ENCODE assay signal across 18 cellular contexts in genomic region chr2:101291973-101292372, GRCh38.
"Had no signal": no experiment of that assay in that cellular context is flagged by ENCODE, and none has a peak within 500 bp of the region (broad histone marks: within the 10 kb centered on the region; RNA-seq: fewer than 3 reads in every experiment).

No MANE protein-coding gene starts in this region.

- H3K9me3 ChIP-seq: adrenal gland, SJSA1 had no signal

- H3K27me3 ChIP-seq: adrenal gland, SJSA1 had no signal

- H3K27ac ChIP-seq: adrenal gland, SJSA1 had no signal

- H3K4me3 ChIP-seq: adrenal gland, SJSA1 had no signal

- ATAC-seq: activated CD8-positive, alpha-beta memory T cell treated with anti-CD3 and anti-CD28 coated beads, Interleukin-2, amount 10 ng/mL, durations not matched to agents 7 days and 5 days; SK-N-SH treated with all-trans-retinoic acid at 6 μM for 48 hours had no signal

- DNase-seq: activated B cell treated with CpG ODN at 0.5 μM for 24 hours; activated CD4-positive, alpha-beta T cell treated with anti-CD3 and anti-CD28 coated beads for 1 hour; activated CD4-positive, alpha-beta T cell treated with anti-CD3 and anti-CD28 coated beads, Interleukin-2, amount 50 U/mL, for 48 hours; activated CD8-positive, alpha-beta memory T cell treated with anti-CD3 and anti-CD28 coated beads, Interleukin-2, amount 10 ng/mL, durations not matched to agents 7 days and 5 days; activated naive CD4-positive, alpha-beta T cell treated with anti-CD3 and anti-CD28 coated beads, Interleukin-2, amount 50 U/mL, for 16 hours; activated naive CD8-positive, alpha-beta T cell treated with anti-CD3 and anti-CD28 coated beads, Interleukin-2, amount 10 ng/mL, durations not matched to agents 7 days and 5 days; activated T-cell treated with anti-CD3 and anti-CD28 coated beads, Interleukin-2, amount 50 U/mL, for 48 hours; adrenal gland; anterior cingulate cortex; central memory CD4-positive, alpha-beta T cell; NCI-H1105 treated with DMSO at 0.1 percent for 48 hours; NCI-H1436 treated with DMSO at 0.1 percent for 48 hours; NCI-H187; NCI-H2081; SHP77; SW 1271 had no signal
